Comparison of ENCODE assay signal across 12 cellular contexts in the genomic region with DNA sequence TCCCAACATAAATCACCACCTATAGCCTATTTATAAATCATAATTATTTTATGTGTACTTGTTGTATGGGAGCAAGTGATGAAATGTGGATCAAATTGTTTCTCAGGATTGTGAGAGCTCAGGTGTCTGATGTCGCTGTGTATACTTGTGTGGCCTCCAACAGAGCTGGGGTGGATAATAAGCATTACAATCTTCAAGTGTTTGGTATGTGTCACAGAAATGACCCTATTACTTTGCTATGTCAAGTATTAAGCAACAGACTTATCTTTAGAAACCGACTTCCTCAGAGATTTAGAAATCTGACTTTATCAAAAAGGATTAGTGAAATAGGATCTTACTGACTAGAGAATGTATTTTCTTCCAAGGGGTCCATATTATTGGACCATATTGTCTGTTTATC.
A peak's percentile ranks its signal among the peaks of the same experiment; 100 is the strongest.
DNase-seq lines count a peak whose midpoint lies in the region; ATAC-seq and TF ChIP-seq lines count a peak whose summit lies in the region.
"Had no signal": no experiment of that assay in that cellular context is flagged by ENCODE, and none has a peak within 500 bp of the region (broad histone marks: within the 10 kb centered on the region; RNA-seq: fewer than 3 reads in every experiment).

No MANE protein-coding gene starts in this region.

- no peaks in the 10 kb centered on the region for H3K79me2 ChIP-seq in OCI-LY7 (ENCODE audit: insufficient read depth, low read depth, low read length)

- DNase-seq in AG10803 (ENCODE audit: low read depth): peak; percentile 53
- DNase-seq in M059J (ENCODE audit: low read depth): peak; percentile 68
- DNase-seq in ascending aorta (ENCODE audit: low spot score in 2 of 2): no peak
- peak; percentile 7 for DNase-seq in kidney glomerular epithelial cell (lab: John Stamatoyannopoulos, UW)
- DNase-seq in activated CD4-positive, alpha-beta T cell treated with anti-CD3 and anti-CD28 coated beads for 1 hour: no peak
- no peak for DNase-seq in OCI-LY7 (ENCODE audit: low spot score)
- DNase-seq: activated CD4-positive, alpha-beta T cell treated with anti-CD3 and anti-CD28 coated beads for 4 hours; NCI-H1105 treated with DMSO at 0.1 percent for 48 hours; NCI-H526 had no signal

- ATAC-seq in HG03175 (IDR thresholded peaks at IDR 0.05; ENCODE audit: unreplicated experiment): no peak
- no peak for ATAC-seq in GM19397 (IDR thresholded peaks at IDR 0.05; ENCODE audit: unreplicated experiment)
- ATAC-seq: foreskin keratinocyte had no signal

- peaks cover 0 to 4% of the 10 kb centered on the region in 2 donors for H3K36me3 ChIP-seq in ascending aorta
- no peaks in the 10 kb centered on the region for H3K36me3 ChIP-seq in OCI-LY7 (ENCODE audit: insufficient read depth, low read length)

- peaks cover 0 to 20% of the 10 kb centered on the region in 2 donors for H3K4me1 ChIP-seq in ascending aorta
- no peaks in the 10 kb centered on the region for H3K4me1 ChIP-seq in OCI-LY7 (ENCODE audit: insufficient read depth, low read length, poor library complexity, severe bottlenecking)
- H3K4me1 ChIP-seq: foreskin keratinocyte had no signal

- H3K9me3 ChIP-seq in ascending aorta (no peaks in the 10 kb centered on the region), OCI-LY7 (ENCODE audit: low read length) (no peaks in the 10 kb centered on the region)

- no peaks in the 10 kb centered on the region for H3K27me3 ChIP-seq in ascending aorta
- H3K27me3 ChIP-seq: foreskin keratinocyte had no signal

- no peak overlapping the region for H3K4me3 ChIP-seq in AG10803 (ENCODE audit: low read length)
- no peak overlapping the region for H3K4me3 ChIP-seq in ascending aorta
- H3K4me3 ChIP-seq in OCI-LY7 (ENCODE audit: low read depth, low read length, poor library complexity, severe bottlenecking): no peak overlapping the region

- no peak overlapping the region for H3K4me2 ChIP-seq in OCI-LY7 (ENCODE audit: low read length)

- H3K27ac ChIP-seq in ascending aorta (peak overlapping the region; percentile 39 to 72), OCI-LY7 (ENCODE audit: low read depth, low read length, poor library complexity, severe bottlenecking) (no peak overlapping the region)
- H3K27ac ChIP-seq: foreskin keratinocyte had no signal

- CTCF ChIA-PET in OCI-LY7 (lab: Charles Lee; ENCODE audit: unreplicated experiment): no interaction called here

- POLR2A ChIA-PET in OCI-LY7 (lab: Charles Lee): interaction anchor here (0.8 kb wide), 2 partner anchors 11 to 15 kb away, joined by 4 to 5 read pairs; no protein-coding TSS in a partner anchor

- no TSS peak for BruUV-seq in OCI-LY7 (replicated peaks; lab: Mats Ljungman, UMichigan)

- H4K20me1 ChIP-seq in OCI-LY7 (ENCODE audit: insufficient read depth, low read length): no peaks in the 10 kb centered on the region

- intact Hi-C loops in ascending aorta (cut with DNase I): loop anchor here (5.0 kb wide), 1 partner anchor 352 kb away; no protein-coding TSS in a partner anchor
- intact Hi-C loops in OCI-LY7 (cut with micrococcal nuclease; ENCODE audit: unreplicated experiment): no loop called here

- no peaks in the 10 kb centered on the region for H3K9me2 ChIP-seq in OCI-LY7 (ENCODE audit: insufficient read depth, low read length)

- TF ChIP-seq CTCF in AG10803 (conservative IDR thresholded peaks at IDR 0.05; ENCODE audit: low read length): no peak
- no peak for TF ChIP-seq CTCF in ascending aorta (IDR thresholded peaks at IDR 0.05)
- TF ChIP-seq CTCF in OCI-LY7 (conservative IDR thresholded peaks at IDR 0.05; ENCODE audit: low read length): no peak

- no peak overlapping the region for H2AFZ ChIP-seq in OCI-LY7 (ENCODE audit: low read length)

Comparison
In these comparisons a context has a peak if more than half of its experiments do, and no peak if none do; other contexts are left out.
1. DNase-seq: peak in AG10803 (single experiment), M059J (single experiment) and kidney glomerular epithelial cell (single experiment); none in ascending aorta (0 of 2), activated CD4-positive, alpha-beta T cell treated with anti-CD3 and anti-CD28 coated beads for 1 hour (single experiment) and OCI-LY7 (single experiment).